ENCODE assay signal across 8 cellular contexts in the genomic region with DNA sequence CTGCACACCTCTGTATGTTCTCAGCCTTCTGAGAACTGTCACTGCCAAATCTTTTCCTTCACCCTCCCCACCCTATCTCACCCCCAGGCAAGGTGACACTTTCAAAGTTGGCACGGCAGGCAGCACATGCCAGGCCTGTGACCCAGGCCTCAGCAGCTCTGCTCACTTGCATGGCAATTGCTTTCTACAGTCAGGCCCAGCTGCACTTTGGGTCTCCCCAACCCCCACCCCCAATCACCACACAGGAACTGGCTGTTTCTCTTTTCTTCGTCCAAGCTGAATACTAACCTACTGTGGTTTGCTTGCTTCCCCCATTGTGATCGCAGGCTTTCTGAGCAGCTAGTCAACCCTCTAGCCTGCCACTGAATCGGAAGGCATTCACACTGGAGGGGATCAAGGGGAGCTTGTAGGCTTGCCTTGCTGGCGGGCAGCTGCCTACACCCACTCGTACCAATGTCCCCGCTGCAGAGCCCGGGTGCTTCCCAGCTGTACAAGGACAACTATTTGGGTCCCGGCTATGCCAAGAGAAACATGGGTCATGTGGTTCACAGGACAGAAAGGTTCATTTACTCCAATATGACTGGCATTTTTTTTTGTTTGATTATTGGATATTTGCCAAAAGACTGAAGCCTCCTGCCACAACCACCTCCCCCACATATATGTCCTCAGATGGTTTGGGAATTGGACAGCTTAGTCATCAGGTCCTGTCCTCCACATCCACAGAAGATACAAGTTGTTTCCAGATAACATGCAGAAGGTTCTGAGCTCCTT. TPM values are rescaled to one million over a fixed set of nuclear protein-coding genes. Genes with fewer than 3 reads are reported as not detected.
A peak's percentile ranks its signal among the peaks of the same experiment; 100 is the strongest.
DNase-seq lines count a peak whose midpoint lies in the region; ATAC-seq and TF ChIP-seq lines count a peak whose summit lies in the region.

No MANE protein-coding gene starts in this region.

- H3K27me3 ChIP-seq in layer of hippocampus (ENCODE audit: control insufficient read depth, insufficient read depth, low read length) (no peaks in the 10 kb centered on the region), esophagus squamous epithelium (no peaks in the 10 kb centered on the region), ascending aorta (no peaks in the 10 kb centered on the region)

- H3K27ac ChIP-seq in layer of hippocampus (ENCODE audit: low read depth, low read length) (peak overlapping the region; percentile 56), esophagus squamous epithelium (peak overlapping the region in 2 of 4 donors; percentile 9 to 28), ascending aorta (no peak overlapping the region)

- peak; percentile 31 for DNase-seq in SKM-1 treated with dmso at 0.1 percent for 144 hours (lab: John Stamatoyannopoulos, UW; ENCODE audit: unreplicated experiment)
- DNase-seq in SKM-1 (lab: John Stamatoyannopoulos, UW; ENCODE audit: unreplicated experiment): no peak
- DNase-seq in SW480 (ENCODE audit: low spot score): peak; percentile 21
- no peak for DNase-seq in esophagus squamous epithelium (lab: John Stamatoyannopoulos, UW)
- DNase-seq in ascending aorta (ENCODE audit: low spot score in 2 of 2): no peak

- no peak for TF ChIP-seq POLR2A in esophagus squamous epithelium (IDR thresholded peaks at IDR 0.05)

- peaks cover 0 to 4% (median 0%) of the 10 kb centered on the region in 3 donors for H3K4me1 ChIP-seq in esophagus squamous epithelium
- no peaks in the 10 kb centered on the region for H3K4me1 ChIP-seq in ascending aorta

- TF ChIP-seq CTCF in esophagus squamous epithelium (IDR thresholded peaks at IDR 0.05) (no peak), ascending aorta (IDR thresholded peaks at IDR 0.05) (no peak)

- H3K36me3 ChIP-seq in esophagus squamous epithelium: peaks cover 0 to 18% (median 0%) of the 10 kb centered on the region in 3 donors
- peaks cover 0 to 3% of the 10 kb centered on the region in 2 donors for H3K36me3 ChIP-seq in ascending aorta

- WGBS in esophagus squamous epithelium, 2 donors: 72 to 86% methylated on average over 1 to 7 of the region's 9 CpGs

- intact Hi-C loops in esophagus squamous epithelium (cut with DNase I): no loop called here
- intact Hi-C loops in ascending aorta (cut with DNase I): no loop called here

- H3K9me3 ChIP-seq in esophagus squamous epithelium (no peaks in the 10 kb centered on the region), ascending aorta (no peaks in the 10 kb centered on the region)

- ATAC-seq in HG02840 (IDR thresholded peaks at IDR 0.05; ENCODE audit: low FRiP score, unreplicated experiment): peak; percentile 55
- no peak for ATAC-seq in HG03139 (IDR thresholded peaks at IDR 0.05; ENCODE audit: unreplicated experiment)

- H3K4me3 ChIP-seq in esophagus squamous epithelium: no peak overlapping the region
- no peak overlapping the region for H3K4me3 ChIP-seq in ascending aorta

RNA-seq across cellular contexts. Expression of a gene that starts 28.1 kb away (rescaled TPM):
- total RNA-seq in esophagus squamous epithelium (10 to 100 TPM; 26.1 to 39.0 (median 33.3) TPM), ascending aorta (26.6 TPM)

RNA-seq across cellular contexts. Expression of a gene that starts 41.0 kb away (rescaled TPM):
- 100 to 1,000 TPM; 427 to 606 (median 480) TPM for total RNA-seq in esophagus squamous epithelium
- 202 TPM for total RNA-seq in ascending aorta

Comparison
In these comparisons a context has a peak if more than half of its experiments do, and no peak if none do; other contexts are left out.
1. DNase-seq: peak in SKM-1 treated with dmso at 0.1 percent for 144 hours (single experiment) and SW480 (single experiment); none in SKM-1 (single experiment), esophagus squamous epithelium (single experiment) and ascending aorta (0 of 2).